Comparison of ENCODE assay signal across 8 cellular contexts in the genomic region with DNA sequence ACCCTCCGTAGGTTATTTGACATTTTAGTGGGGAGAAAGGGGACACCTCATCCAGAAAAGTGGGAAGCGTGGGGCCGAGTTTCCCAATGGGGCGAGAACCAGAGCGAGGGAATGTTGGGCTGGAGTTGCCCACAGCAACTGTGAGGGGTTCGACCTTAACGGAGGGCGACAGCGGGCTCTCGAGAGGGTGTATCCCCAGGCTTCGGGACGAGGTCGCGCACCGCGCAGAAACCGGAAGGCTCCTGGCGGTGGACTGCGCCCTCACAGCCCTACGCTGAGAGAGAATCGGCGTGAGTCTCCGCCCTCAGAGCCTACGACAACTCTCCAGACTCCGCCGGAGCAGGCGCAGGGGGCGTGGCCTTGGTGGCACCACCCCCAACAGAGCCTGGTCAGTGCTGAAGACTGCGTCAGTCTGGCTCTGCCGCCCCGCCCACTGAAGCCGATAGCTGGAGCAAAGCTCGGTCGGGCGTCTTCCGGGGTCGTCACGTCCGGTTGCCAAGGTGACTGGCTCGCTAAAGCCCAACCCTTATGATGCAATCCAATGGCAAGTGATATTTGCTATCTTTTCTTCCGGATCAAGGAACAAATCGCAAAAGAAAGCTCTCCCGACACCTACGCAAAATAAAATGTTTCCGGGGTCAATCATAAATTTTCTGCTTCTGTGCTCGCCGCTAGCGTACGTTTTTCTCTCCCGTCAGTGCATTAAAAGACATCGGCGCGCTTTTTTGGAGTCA. TPM values are rescaled to one million over a fixed set of nuclear protein-coding genes. Genes with fewer than 3 reads are reported as not detected.
A peak's percentile ranks its signal among the peaks of the same experiment; 100 is the strongest.
DNase-seq lines count a peak whose midpoint lies in the region; ATAC-seq and TF ChIP-seq lines count a peak whose summit lies in the region.

A gene with protein sequence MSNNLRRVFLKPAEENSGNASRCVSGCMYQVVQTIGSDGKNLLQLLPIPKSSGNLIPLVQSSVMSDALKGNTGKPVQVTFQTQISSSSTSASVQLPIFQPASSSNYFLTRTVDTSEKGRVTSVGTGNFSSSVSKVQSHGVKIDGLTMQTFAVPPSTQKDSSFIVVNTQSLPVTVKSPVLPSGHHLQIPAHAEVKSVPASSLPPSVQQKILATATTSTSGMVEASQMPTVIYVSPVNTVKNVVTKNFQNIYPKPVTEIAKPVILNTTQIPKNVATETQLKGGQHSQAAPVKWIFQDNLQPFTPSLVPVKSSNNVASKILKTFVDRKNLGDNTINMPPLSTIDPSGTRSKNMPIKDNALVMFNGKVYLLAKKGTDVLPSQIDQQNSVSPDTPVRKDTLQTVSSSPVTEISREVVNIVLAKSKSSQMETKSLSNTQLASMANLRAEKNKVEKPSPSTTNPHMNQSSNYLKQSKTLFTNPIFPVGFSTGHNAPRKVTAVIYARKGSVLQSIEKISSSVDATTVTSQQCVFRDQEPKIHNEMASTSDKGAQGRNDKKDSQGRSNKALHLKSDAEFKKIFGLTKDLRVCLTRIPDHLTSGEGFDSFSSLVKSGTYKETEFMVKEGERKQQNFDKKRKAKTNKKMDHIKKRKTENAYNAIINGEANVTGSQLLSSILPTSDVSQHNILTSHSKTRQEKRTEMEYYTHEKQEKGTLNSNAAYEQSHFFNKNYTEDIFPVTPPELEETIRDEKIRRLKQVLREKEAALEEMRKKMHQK (minus strand): TSS at position 257 of the 734 bp plus-strand sequence. CDS start 234 bp downstream, at position 23.

- DNase-seq in GM12865 (ENCODE audit: low read depth) (peak; percentile 100), NCI-H1417 (lab: John Stamatoyannopoulos, UW) (peak; percentile 98 to 99 (median 99)), SW480 (ENCODE audit: low spot score) (peak; percentile 95), cardiac muscle cell (ENCODE audit: low read depth in 1 of 2, low spot score in 1 of 2) (peak; percentile 97 to 100), tibial nerve (ENCODE audit: low spot score in 2 of 2) (peak; percentile 96 to 98)
- DNase-seq in activated naive CD8-positive, alpha-beta T cell treated with anti-CD3 and anti-CD28 coated beads, Interleukin-2, amount 50 U/mL, for 24 hours = peak; percentile 100

- no peak within 1 kb of the TSS for H3K9ac ChIP-seq in parathyroid adenoma

- H3K4me1 ChIP-seq in cardiac muscle cell (ENCODE audit: low read depth) (peaks cover 6% of the 10 kb centered on the region), parathyroid adenoma (no peaks in the 10 kb centered on the region), tibial nerve (peaks cover 0 to 12% (median 2%) of the 10 kb centered on the region in 4 donors)

- TF ChIP-seq POLR2A in tibial nerve (IDR thresholded peaks at IDR 0.05) = peak; percentile 78 to 89

- peak within 1 kb of the TSS; percentile 96 for H3K4me3 ChIP-seq in GM12865 (ENCODE audit: low read depth, low read length)
- peak within 1 kb of the TSS; percentile 43 for H3K4me3 ChIP-seq in cardiac muscle cell
- H3K4me3 ChIP-seq in parathyroid adenoma (ENCODE audit: low read depth, low read length) = peak within 1 kb of the TSS; percentile 54
- peak within 1 kb of the TSS; percentile 54 to 72 (median 62) for H3K4me3 ChIP-seq in tibial nerve

- peak within 1 kb of the TSS; percentile 54 for H3K4me2 ChIP-seq in parathyroid adenoma (ENCODE audit: low read length)

- H3K36me3 Mint-ChIP-seq in activated naive CD8-positive, alpha-beta T cell treated with anti-CD3 and anti-CD28 coated beads, Interleukin-2, amount 50 U/mL, for 24 hours (ENCODE audit: low read depth) = peaks cover 51% of the 10 kb centered on the region

- H3K4me1 Mint-ChIP-seq in activated naive CD8-positive, alpha-beta T cell treated with anti-CD3 and anti-CD28 coated beads, Interleukin-2, amount 50 U/mL, for 24 hours = peaks cover 44% of the 10 kb centered on the region

- H3K27ac ChIP-seq in cardiac muscle cell = peak within 1 kb of the TSS; percentile 91
- peak within 1 kb of the TSS; percentile 60 for H3K27ac ChIP-seq in parathyroid adenoma
- peak within 1 kb of the TSS; percentile 88 to 99 (median 94) for H3K27ac ChIP-seq in tibial nerve

- H3K27me3 Mint-ChIP-seq in activated naive CD8-positive, alpha-beta T cell treated with anti-CD3 and anti-CD28 coated beads, Interleukin-2, amount 50 U/mL, for 24 hours = peaks cover 8% of the 10 kb centered on the region

- H3K27me3 ChIP-seq in cardiac muscle cell (peaks cover 4% of the 10 kb centered on the region), parathyroid adenoma (ENCODE audit: control insufficient read depth, insufficient read depth, low read length) (no peaks in the 10 kb centered on the region), tibial nerve (peaks cover 0 to 7% of the 10 kb centered on the region in 2 donors)

- peak within 1 kb of the TSS; percentile 64 for H2AFZ ChIP-seq in parathyroid adenoma

- peaks cover 59% of the 10 kb centered on the region for H3K9me3 Mint-ChIP-seq in activated naive CD8-positive, alpha-beta T cell treated with anti-CD3 and anti-CD28 coated beads, Interleukin-2, amount 50 U/mL, for 24 hours

- no peaks in the 10 kb centered on the region for H3K79me2 ChIP-seq in parathyroid adenoma

- TF ChIP-seq EP300 in tibial nerve (IDR thresholded peaks at IDR 0.05) = peak; percentile 26 to 95

- ATAC-seq in HG02642 (IDR thresholded peaks at IDR 0.05; ENCODE audit: poor library complexity, unreplicated experiment) = peak; percentile 97
- peak; percentile 100 for ATAC-seq in activated naive CD8-positive, alpha-beta T cell treated with anti-CD3 and anti-CD28 coated beads, Interleukin-2, amount 50 U/mL, for 24 hours

- H3K4me3 Mint-ChIP-seq in activated naive CD8-positive, alpha-beta T cell treated with anti-CD3 and anti-CD28 coated beads, Interleukin-2, amount 50 U/mL, for 24 hours = peak within 1 kb of the TSS; percentile 92

- 4 to 6% methylated on average over 36 to 37 of the region's 53 CpGs for WGBS in tibial nerve, 2 donors

- TF ChIP-seq CTCF in GM12865 (IDR thresholded peaks at IDR 0.05; ENCODE audit: insufficient read depth, low read depth, low read length, missing control alignments) (peak; percentile 51), cardiac muscle cell (IDR thresholded peaks at IDR 0.05; ENCODE audit: low read depth, low read length) (peak; percentile 42), parathyroid adenoma (IDR thresholded peaks at IDR 0.05) (no peak), tibial nerve (IDR thresholded peaks at IDR 0.05) (peak; percentile 33 to 87 (median 43))

- H3K9me3 ChIP-seq in cardiac muscle cell (ENCODE audit: low read depth) (no peaks in the 10 kb centered on the region), parathyroid adenoma (ENCODE audit: control insufficient read depth, low read length) (no peaks in the 10 kb centered on the region), tibial nerve (peaks cover 0 to 39% (median 0%) of the 10 kb centered on the region in 4 donors)

- H3K27ac Mint-ChIP-seq in activated naive CD8-positive, alpha-beta T cell treated with anti-CD3 and anti-CD28 coated beads, Interleukin-2, amount 50 U/mL, for 24 hours = peak within 1 kb of the TSS; percentile 92

- H3K36me3 ChIP-seq in cardiac muscle cell (no peaks in the 10 kb centered on the region), parathyroid adenoma (ENCODE audit: control insufficient read depth, insufficient read depth, low read length) (no peaks in the 10 kb centered on the region), tibial nerve (peaks cover 0 to 14% (median 0%) of the 10 kb centered on the region in 3 donors)

RNA-seq across cellular contexts. Expression of the gene that starts here (rescaled TPM):
- 6.9 and 7.5 TPM in 2 replicates for total RNA-seq in cardiac muscle cell
- 11.6 and 13.8 TPM in 2 replicates for polyA plus RNA-seq in cardiac muscle cell
- total RNA-seq in tibial nerve = 10 to 100 TPM in 2 of 4 donors, 1 to 10 TPM in 2; 3.9 to 10.9 (median 8.7) TPM

Comparison
In these comparisons a context has a peak if more than half of its experiments do, and no peak if none do; other contexts are left out.
1. Peak in every context shown above with its lines: DNase-seq, ATAC-seq, H3K4me3 ChIP-seq and H3K27ac ChIP-seq.
2. H3K4me3 ChIP-seq: peak in every context shown above with its lines; median percentile 96 in GM12865; 62 in tibial nerve; 54 in parathyroid adenoma; 43 in cardiac muscle cell.